ENCODE assay signal across 23 cellular contexts in genomic region chr9:89154218-89154617, GRCh38. TPM values are rescaled to one million over a fixed set of nuclear protein-coding genes. Genes with fewer than 3 reads are reported as not detected.
DNase-seq lines count a peak whose midpoint lies in the region; ATAC-seq, FAIRE-seq and TF ChIP-seq lines count a peak whose summit lies in the region.
"Had no signal": no experiment of that assay in that cellular context is flagged by ENCODE, and none has a peak within 500 bp of the region (broad histone marks: within the 10 kb centered on the region; RNA-seq: fewer than 3 reads in every experiment).

No MANE protein-coding gene starts in this region.

- H3K4me1 Mint-ChIP-seq in MCF 10A (ENCODE audit: insufficient read depth, unreplicated experiment): peaks cover 22% of the 10 kb centered on the region
- peaks cover 16% of the 10 kb centered on the region for H3K4me1 Mint-ChIP-seq in chondrocyte (ENCODE audit: low read depth)

- H3K9me3 ChIP-seq in breast epithelium (no peaks in the 10 kb centered on the region), Panc1 (ENCODE audit: control insufficient read depth, insufficient read depth, low read depth, low read length) (no peaks in the 10 kb centered on the region)
- H3K9me3 ChIP-seq: body of pancreas, gastrocnemius medialis had no signal

- H3K36me3 ChIP-seq in breast epithelium (no peaks in the 10 kb centered on the region), Panc1 (ENCODE audit: control insufficient read depth, insufficient read depth, low read length) (no peaks in the 10 kb centered on the region)
- H3K36me3 ChIP-seq: gastrocnemius medialis, WERI-Rb-1 had no signal

- H3K27me3 Mint-ChIP-seq in MCF 10A (ENCODE audit: insufficient read depth, unreplicated experiment): no peaks in the 10 kb centered on the region
- peaks cover 2% of the 10 kb centered on the region for H3K27me3 Mint-ChIP-seq in chondrocyte (ENCODE audit: low read depth)

- H3K4me3 ChIP-seq in breast epithelium: no peak overlapping the region
- peak overlapping the region in 1 of 2 experiments; percentile 6; a peak in 2 of 4 replicates for H3K4me3 ChIP-seq in Panc1 (ENCODE audit: low read depth in 2 of 2, low read length in 2 of 2)
- H3K4me3 ChIP-seq: body of pancreas, gastrocnemius medialis had no signal

- POLR2A ChIA-PET in MCF 10A (lab: Yijun Ruan, JAX) (interaction anchor here (0.6 to 3.0 kb wide), 4 partner anchors 10 to 767 kb away, joined by 3 to 12 read pairs (median 4); no protein-coding TSS in a partner anchor), Panc1 (lab: Charles Lee) (interaction anchor here (0.6 kb wide), 1 partner anchor 506 kb away, joined by 3 read pairs; no protein-coding TSS in a partner anchor), HEK293T (lab: Yijun Ruan, JAX) (no interaction called here)

- ATAC-seq in Panc1: peak; percentile 69
- ATAC-seq in stimulated activated naive CD8-positive, alpha-beta T cell treated with anti-CD3 and anti-CD28 coated beads, Interleukin-15, Interleukin-2, amounts not matched to agents 100 U/mL and 50 U/mL, for 24 hours: peak; percentile 70
- ATAC-seq in GM21717 (IDR thresholded peaks at IDR 0.05; ENCODE audit: unreplicated experiment): no peak
- ATAC-seq: gastrocnemius medialis had no signal

- no peak for TF ChIP-seq CTCF in MCF 10A (IDR thresholded peaks at IDR 0.05; ENCODE audit: unreplicated experiment)
- TF ChIP-seq CTCF in breast epithelium (IDR thresholded peaks at IDR 0.05): no peak
- no peak for TF ChIP-seq CTCF in Panc1 (IDR thresholded peaks at IDR 0.05)
- no peak for TF ChIP-seq CTCF in chondrocyte (IDR thresholded peaks at IDR 0.05)

- TF ChIP-seq POLR2A in breast epithelium (IDR thresholded peaks at IDR 0.05) (no peak), H54 (IDR thresholded peaks at IDR 0.05; ENCODE audit: low read depth, low read length) (no peak)

- no peak for DNase-seq in MCF 10A (ENCODE audit: unreplicated experiment)
- DNase-seq in breast epithelium (ENCODE audit: low spot score in 2 of 2): no peak
- no peak for DNase-seq in Panc1 (ENCODE audit: low read depth, low spot score)
- DNase-seq in chondrocyte (ENCODE audit: low spot score): no peak
- DNase-seq in stimulated activated naive CD8-positive, alpha-beta T cell treated with anti-CD3 and anti-CD28 coated beads, Interleukin-15, Interleukin-2, amounts not matched to agents 100 U/mL and 50 U/mL, for 24 hours: peak; percentile 34
- DNase-seq in HEK293T (ENCODE audit: extremely low spot score): no peak
- no peak for DNase-seq in H54 (ENCODE audit: insufficient read length, low spot score)
- DNase-seq: activated effector memory CD4-positive, alpha-beta T cell treated with anti-CD3 and anti-CD28 coated beads, Interleukin-2, amount 50 U/mL, for 16 hours; COR-L47; cortex of kidney; gastrocnemius medialis; left cardiac atrium; midbrain; NCI-H187; NCI-H345; Right ventricle myocardium superior; WERI-Rb-1 had no signal

- H3K27ac Mint-ChIP-seq in MCF 10A (ENCODE audit: low read depth, unreplicated experiment) (peak overlapping the region; percentile 32), chondrocyte (ENCODE audit: unreplicated experiment) (peak overlapping the region; percentile 85)

- intact Hi-C loops in MCF 10A (cut with micrococcal nuclease) (loop anchor here (1.0 kb wide), 1 partner anchor 26 kb away; no protein-coding TSS in a partner anchor), breast epithelium (cut with DNase I; ENCODE audit: low total_unique reads) (no loop called here), Panc1 (cut with micrococcal nuclease; ENCODE audit: unreplicated experiment) (no loop called here)

- CTCF ChIA-PET in MCF 10A (lab: Yijun Ruan, JAX): interaction anchor here (1.1 to 1.5 kb wide), 3 partner anchors 10 to 1205 kb away, joined by 3 to 4 read pairs (median 3); no protein-coding TSS in a partner anchor
- CTCF ChIA-PET in Panc1 (lab: Charles Lee): no interaction called here
- CTCF ChIA-PET in HEK293T (lab: Yijun Ruan, JAX): no interaction called here

- H3K36me3 Mint-ChIP-seq in MCF 10A (ENCODE audit: insufficient read depth, unreplicated experiment) (no peaks in the 10 kb centered on the region), chondrocyte (ENCODE audit: low read depth) (no peaks in the 10 kb centered on the region)

- H3K27me3 ChIP-seq in breast epithelium (no peaks in the 10 kb centered on the region), Panc1 (ENCODE audit: control insufficient read depth, insufficient read depth, low read length) (no peaks in the 10 kb centered on the region)
- H3K27me3 ChIP-seq: body of pancreas, gastrocnemius medialis had no signal

- in situ Hi-C loops in Panc1 (cut with HindIII; ENCODE audit: low pct_unique_long_range_greater_than_20kb, low sequenced_read_pairs): no loop called here

- no peak overlapping the region for H3K27ac ChIP-seq in breast epithelium
- H3K27ac ChIP-seq in Panc1 (ENCODE audit: low read length): peak overlapping the region; percentile 61; the same call in 1 of the 2 replicates
- H3K27ac ChIP-seq: body of pancreas, gastrocnemius medialis, WERI-Rb-1 had no signal

- H3K4me3 Mint-ChIP-seq in MCF 10A (ENCODE audit: unreplicated experiment) (no peak overlapping the region), chondrocyte (ENCODE audit: unreplicated experiment) (no peak overlapping the region)
- H3K4me3 Mint-ChIP-seq: neural crest cell had no signal

- TSS peak; percentile 91 for BruUV-seq in MCF 10A (replicated peaks; lab: Mats Ljungman, UMichigan)
- no TSS peak for BruUV-seq in Panc1 (replicated peaks; lab: Mats Ljungman, UMichigan)

- FAIRE-seq in H54 (lab: Jason Lieb, UNC): no peak
- FAIRE-seq: urothelium cell line had no signal

- no peaks in the 10 kb centered on the region for H3K4me1 ChIP-seq in breast epithelium
- no peaks in the 10 kb centered on the region for H3K4me1 ChIP-seq in Panc1 (ENCODE audit: control insufficient read depth, insufficient read depth, low read length)
- H3K4me1 ChIP-seq: body of pancreas, gastrocnemius medialis had no signal

- H3K9me3 Mint-ChIP-seq in MCF 10A (ENCODE audit: unreplicated experiment) (no peaks in the 10 kb centered on the region), chondrocyte (ENCODE audit: low read depth) (no peaks in the 10 kb centered on the region)

TF ChIP-seq in HEK293T, 16 proteins besides CTCF, POLR2A, EP300 and RAD21:
- no peak for TF ChIP-seq FOXA1 (IDR thresholded peaks at IDR 0.05)
- TF ChIP-seq FOXM1 (IDR thresholded peaks at IDR 0.05; ENCODE audit: borderline replicate concordance): no peak
- TF ChIP-seq FOXK2 (IDR thresholded peaks at IDR 0.05): no peak
- TF ChIP-seq HDGF (IDR thresholded peaks at IDR 0.05; ENCODE audit: borderline replicate concordance): no peak
- no peak for TF ChIP-seq L3MBTL2 (conservative IDR thresholded peaks at IDR 0.05)
- no peak for TF ChIP-seq CTBP1 (IDR thresholded peaks at IDR 0.05; ENCODE audit: borderline replicate concordance)

RNA-seq across cellular contexts. Expression of gene SHC3, which starts 24.4 kb away (rescaled TPM):
- total RNA-seq in MCF 10A (2022) (0.02 and 0.32 TPM in 2 replicates), breast epithelium (1 to 10 TPM; 1.0 to 6.7 (median 2.3) TPM), Panc1 (2021; ENCODE audit: unreplicated experiment) (1.7 TPM), chondrocyte (0.10 to 0.64 TPM (median 0.30 TPM) in 3 replicates)
- 1.2 TPM for polyA plus RNA-seq in Panc1 (2012; ENCODE audit: insufficient read length)
- total RNA-seq: activated CD8-positive, alpha-beta memory T cell treated with anti-CD3 and anti-CD28 coated beads for 36 hours; T-helper 1 cell treated with Interleukin-12 subunit alpha and Interleukin-12 subunit beta and Interleukin-4 antibody, amounts not matched to agents 30 ng/mL and 1 ng/mL, for 36 hours had no signal
